Comparison of ENCODE assay signal across 8 cellular contexts in the genomic region with DNA sequence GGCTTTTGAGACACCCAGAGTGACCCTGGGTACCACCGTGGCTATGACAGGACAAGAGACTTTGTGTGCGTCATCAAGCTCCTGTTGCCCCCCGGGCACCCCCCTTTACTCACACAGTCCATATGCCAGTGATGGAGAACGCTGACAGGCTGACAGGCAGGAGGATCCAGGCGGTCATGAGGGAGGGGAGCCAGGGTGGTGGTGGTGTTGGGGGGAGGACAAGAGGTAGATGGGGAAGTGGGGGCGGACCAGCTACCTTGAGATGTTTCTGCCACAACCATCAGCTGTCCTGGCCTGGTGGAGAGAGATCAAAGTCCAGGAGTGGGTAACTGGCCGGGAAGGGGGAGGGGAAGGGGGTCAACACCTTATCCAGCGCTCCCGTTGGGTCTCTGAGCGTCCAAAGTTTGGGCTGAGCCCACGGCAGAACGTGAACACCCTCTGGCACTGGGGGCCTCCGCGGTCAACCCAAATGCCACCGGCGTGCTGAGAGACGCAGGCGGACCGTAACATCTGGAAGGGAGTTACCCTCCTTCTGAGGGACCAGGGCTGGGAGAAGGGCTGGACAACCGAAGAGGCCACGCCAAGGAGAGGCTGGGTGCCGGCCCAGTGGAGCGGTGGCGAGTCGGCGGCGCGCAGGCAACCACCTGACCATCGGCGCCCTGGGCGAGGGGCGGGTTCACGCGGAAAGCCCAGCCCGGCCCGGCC. TPM values are rescaled to one million over a fixed set of nuclear protein-coding genes. Genes with fewer than 3 reads are reported as not detected.
A peak's percentile ranks its signal among the peaks of the same experiment; 100 is the strongest.
DNase-seq lines count a peak whose midpoint lies in the region; ATAC-seq and TF ChIP-seq lines count a peak whose summit lies in the region.

No MANE protein-coding gene starts in this region.

- H3K9me3 ChIP-seq in AG04450 (ENCODE audit: control insufficient read depth, insufficient read depth, low read length), result no peaks in the 10 kb centered on the region; the same call in 1 of the 2 replicates

- H3K27ac ChIP-seq in AG04450 (ENCODE audit: low read depth, low read length), result peak overlapping the region; percentile 31

- H3K36me3 Mint-ChIP-seq in T-cell, result no peaks in the 10 kb centered on the region

- no peak for DNase-seq in AG04450 (ENCODE audit: low read depth, low spot score)
- DNase-seq in T-cell, result peak in 1 of 34 experiments; percentile 15
- DNase-seq in myocyte (ENCODE audit: low read depth), result peak; percentile 67
- DNase-seq in ecto neural progenitor cell (ENCODE audit: low spot score), result no peak
- DNase-seq in NCI-H1930 (lab: John Stamatoyannopoulos, UW), result no peak

- H3K4me3 ChIP-seq in AG04450 (ENCODE audit: low read depth, low read length), result peak overlapping the region; percentile 96

- ATAC-seq in GM18861 (IDR thresholded peaks at IDR 0.05; ENCODE audit: unreplicated experiment), result peak; percentile 30
- peak; percentile 29 for ATAC-seq in HG03060 (IDR thresholded peaks at IDR 0.05; ENCODE audit: low read depth, unreplicated experiment)
- ATAC-seq in T-cell (replicated peaks in 1 of 4), result peak; percentile 8 to 16 (median 12)
- peak; percentile 56 for ATAC-seq in esophagus mucosa

- TF ChIP-seq CTCF in AG04450 (IDR thresholded peaks at IDR 0.05; ENCODE audit: low read depth, low read length), result no peak

- peaks cover 25 to 46% (median 37%) of the 10 kb centered on the region in 3 donors for H3K4me1 Mint-ChIP-seq in T-cell

- peak overlapping the region; percentile 80 to 85 (median 82) for H3K4me3 Mint-ChIP-seq in T-cell

- POLR2A ChIA-PET in AG04450 (lab: Yijun Ruan, JAX) (interaction anchor here (0.6 to 2.0 kb wide), 5 partner anchors 10 to 63 kb away, joined by 3 to 10 read pairs (median 3); partner anchors contain the start of genes C2orf68, MAT2A and USP39), T-cell (lab: Charles Lee) (no interaction called here)

- no peaks in the 10 kb centered on the region for H3K27me3 Mint-ChIP-seq in T-cell

- CTCF ChIA-PET in AG04450 (lab: Charles Lee), result interaction anchor here (0.8 to 1.4 kb wide), 2 partner anchors 26 to 35 kb away, joined by 4 read pairs; no protein-coding TSS in a partner anchor
- CTCF ChIA-PET in T-cell (lab: Charles Lee), result interaction anchor here (0.6 to 0.9 kb wide), 2 partner anchors 53 to 632 kb away, joined by 3 to 6 read pairs; no protein-coding TSS in a partner anchor

- no peaks in the 10 kb centered on the region for H3K9me3 Mint-ChIP-seq in T-cell

- no peaks in the 10 kb centered on the region for H3K27me3 ChIP-seq in AG04450 (ENCODE audit: control insufficient read depth, insufficient read depth, low read length)

- peak overlapping the region; percentile 87 to 91 for H3K27ac Mint-ChIP-seq in T-cell

RNA-seq across cellular contexts. Expression of gene TMEM150A, which starts 0.6 kb away (rescaled TPM):
- 11.4 and 14.5 TPM in 2 replicates for polyA plus RNA-seq in AG04450 (2011; rRNA removed)
- 11.0 and 14.1 TPM in 2 replicates for polyA minus RNA-seq in AG04450 (2011; rRNA and poly(A)+ RNA removed)
- total RNA-seq in T-cell, result 10 to 100 TPM in 3 of 5 donors, 1 to 10 TPM in 2; 8.4 to 17.1 (median 16.2) TPM
- total RNA-seq in esophagus mucosa, result 7.9 TPM
- 22.7 and 24.9 TPM in 2 replicates for total RNA-seq in myocyte
- polyA plus RNA-seq in myocyte (2012), result 66.8 TPM

RNA-seq across cellular contexts. Expression of gene RNF181, which starts 6.4 kb away (rescaled TPM):
- polyA plus RNA-seq in AG04450 (2011; rRNA removed), result 260 and 351 TPM in 2 replicates
- polyA minus RNA-seq in AG04450 (2011; rRNA and poly(A)+ RNA removed), result 140 and 199 TPM in 2 replicates
- total RNA-seq in T-cell (10 to 100 TPM; 49.9 to 74.6 (median 64.3) TPM), esophagus mucosa (95.2 TPM), myocyte (174 and 313 TPM in 2 replicates)
- polyA plus RNA-seq in myocyte (2012), result 566 TPM

RNA-seq across cellular contexts. Expression of gene C2orf68, which starts 9.9 kb away (rescaled TPM):
- polyA plus RNA-seq in AG04450 (2011; rRNA removed), result 17.8 and 19.1 TPM in 2 replicates
- 21.7 and 25.3 TPM in 2 replicates for polyA minus RNA-seq in AG04450 (2011; rRNA and poly(A)+ RNA removed)
- total RNA-seq in T-cell, result 10 to 100 TPM; 45.3 to 77.9 (median 62.4) TPM
- 23.7 TPM for total RNA-seq in esophagus mucosa
- 20.2 and 28.5 TPM in 2 replicates for total RNA-seq in myocyte
- polyA plus RNA-seq in myocyte (2012), result 45.2 TPM

RNA-seq across cellular contexts. Expression of gene USP39, which starts 14.1 kb away (rescaled TPM):
- 52.6 and 53.8 TPM in 2 replicates for polyA plus RNA-seq in AG04450 (2011; rRNA removed)
- 40.6 and 50.1 TPM in 2 replicates for polyA minus RNA-seq in AG04450 (2011; rRNA and poly(A)+ RNA removed)
- total RNA-seq in T-cell, result 10 to 100 TPM; 48.0 to 68.0 (median 62.1) TPM
- total RNA-seq in esophagus mucosa, result 28.2 TPM
- total RNA-seq in myocyte, result 47.7 and 81.2 TPM in 2 replicates
- polyA plus RNA-seq in myocyte (2012), result 68.4 TPM

RNA-seq across cellular contexts. Expression of gene VAMP5, which starts 17.7 kb away (rescaled TPM):
- polyA plus RNA-seq in AG04450 (2011; rRNA removed), result 100 and 123 TPM in 2 replicates
- polyA minus RNA-seq in AG04450 (2011; rRNA and poly(A)+ RNA removed), result 67.4 and 76.8 TPM in 2 replicates
- total RNA-seq in T-cell (10 to 100 TPM; 25.0 to 40.1 (median 33.9) TPM), esophagus mucosa (24.2 TPM), myocyte (127 and 153 TPM in 2 replicates)
- polyA plus RNA-seq in myocyte (2012), result 1,018 TPM
